Comparison of ENCODE assay signal across 8 cellular contexts in genomic region chr15:45167631-45168205, GRCh38. TPM values are rescaled to one million over a fixed set of nuclear protein-coding genes. Genes with fewer than 3 reads are reported as not detected.
DNase-seq lines count a peak whose midpoint lies in the region; ATAC-seq, FAIRE-seq and TF ChIP-seq lines count a peak whose summit lies in the region.

No MANE protein-coding gene starts in this region.

- TF ChIP-seq CTCF in CD14-positive monocyte (IDR thresholded peaks at IDR 0.05) = peak; percentile 56
- no peak for TF ChIP-seq CTCF in PC-3 (conservative IDR thresholded peaks at IDR 0.05; ENCODE audit: low read depth, low read length)
- no peak for TF ChIP-seq CTCF in epithelial cell of esophagus (IDR thresholded peaks at IDR 0.05; ENCODE audit: insufficient read depth, low read depth, low read length, missing control alignments)
- TF ChIP-seq CTCF in osteoblast (IDR thresholded peaks at IDR 0.05; ENCODE audit: extremely low read depth, low read depth, low read length) = no peak

- no peaks in the 10 kb centered on the region for H3K9me2 ChIP-seq in PC-3 (replicated peaks; ENCODE audit: low read length)

- DNase-seq in CD14-positive monocyte (ENCODE audit: low spot score) (no peak), PC-3 (no peak), epithelial cell of esophagus (ENCODE audit: low read depth) (no peak), osteoblast (ENCODE audit: insufficient read length, low spot score, missing footprints) (no peak), GM12891 (ENCODE audit: insufficient read length, low spot score) (no peak), NCI-H446 (lab: John Stamatoyannopoulos, UW) (no peak), HAP-1 (ENCODE audit: low spot score in 2 of 2) (no peak)

- H2AFZ ChIP-seq in PC-3 (ENCODE audit: low read length) (peak overlapping the region; percentile 92; the same call in 1 of the 2 replicates), osteoblast (ENCODE audit: low read length) (peak overlapping the region; percentile 76)

- H3K27me3 ChIP-seq in PC-3 (ENCODE audit: low read length) (no peaks in the 10 kb centered on the region), osteoblast (ENCODE audit: insufficient read depth, low read length) (no peaks in the 10 kb centered on the region), HAP-1 (ENCODE audit: low read depth) (no peaks in the 10 kb centered on the region)

- TF ChIP-seq POLR2A in GM12891 (IDR thresholded peaks at IDR 0.05; ENCODE audit: low read depth, low read length) = no peak

- POLR2A ChIA-PET in PC-3 (lab: Charles Lee; ENCODE audit: unreplicated experiment) = interaction anchor here (0.6 kb wide), 1 partner anchor 111 kb away, joined by 3 read pairs; no protein-coding TSS in a partner anchor

- H3K27me3 Mint-ChIP-seq in CD14-positive monocyte (ENCODE audit: low read depth in 3 of 3) = peaks cover 0 to 4% (median 0%) of the 10 kb centered on the region in 3 donors

- intact Hi-C loops in CD14-positive monocyte (cut with micrococcal nuclease) (loop anchor here (2.0 to 5.0 kb wide), 4 partner anchors 31 to 235 kb away; a partner anchor contains a TSS), PC-3 (cut with micrococcal nuclease) (loop anchor here (1.0 to 10.0 kb wide), 2 partner anchors 31 to 287 kb away; no protein-coding TSS in a partner anchor)

- H3K4me3 ChIP-seq in PC-3 (ENCODE audit: low read length) (peak overlapping the region; percentile 75), epithelial cell of esophagus (ENCODE audit: low read length) (peak overlapping the region; percentile 39), osteoblast (ENCODE audit: insufficient read depth, low read length) (peak overlapping the region; percentile 79), HAP-1 (no peak overlapping the region; the same call in 1 of the 2 replicates)

- H3K9me3 ChIP-seq in PC-3 (ENCODE audit: low read length) (no peaks in the 10 kb centered on the region), osteoblast (ENCODE audit: low read depth, low read length) (no peaks in the 10 kb centered on the region), HAP-1 (no peaks in the 10 kb centered on the region)

- no peaks in the 10 kb centered on the region for H3F3A ChIP-seq in PC-3 (ENCODE audit: low read length, unreplicated experiment)

- peaks cover 25% of the 10 kb centered on the region for H3K4me1 Mint-ChIP-seq in CD14-positive monocyte

- ATAC-seq in PC-3 = no peak
- ATAC-seq in GM21360 (IDR thresholded peaks at IDR 0.05; ENCODE audit: unreplicated experiment) = no peak

- H3K27ac Mint-ChIP-seq in CD14-positive monocyte = peak overlapping the region in 6 of 7 donors; percentile 23 to 84 (median 64)

- H3K36me3 ChIP-seq in PC-3 (ENCODE audit: low read depth, low read length) (no peaks in the 10 kb centered on the region), osteoblast (ENCODE audit: insufficient read depth, low read length) (no peaks in the 10 kb centered on the region), HAP-1 (replicated peaks) (no peaks in the 10 kb centered on the region)

- H4K20me1 ChIP-seq in PC-3 (ENCODE audit: low read length) = no peaks in the 10 kb centered on the region
- no peaks in the 10 kb centered on the region for H4K20me1 ChIP-seq in osteoblast (ENCODE audit: insufficient read depth, low read length)

- H3K4me2 ChIP-seq in PC-3 (ENCODE audit: low read length) (peak overlapping the region; percentile 94), osteoblast (ENCODE audit: insufficient read depth, low read length) (peak overlapping the region; percentile 83)

- no peak for FAIRE-seq in GM12891 (lab: Jason Lieb, UNC)

- H3K4me1 ChIP-seq in PC-3 (ENCODE audit: insufficient read depth, low read length) (peaks cover 13% of the 10 kb centered on the region), osteoblast (ENCODE audit: insufficient read depth, low read length) (peaks cover 8% of the 10 kb centered on the region), HAP-1 (peaks cover 13% of the 10 kb centered on the region)

- H3K27ac ChIP-seq in PC-3 (ENCODE audit: low read length) (no peak overlapping the region), osteoblast (ENCODE audit: low read depth, low read length) (no peak overlapping the region)

- peak overlapping the region; percentile 95; the same call in 1 of the 2 replicates for H3K9ac ChIP-seq in PC-3 (ENCODE audit: low read length)

- no peaks in the 10 kb centered on the region for H3K79me2 ChIP-seq in PC-3 (ENCODE audit: low read length)
- no peaks in the 10 kb centered on the region for H3K79me2 ChIP-seq in osteoblast (ENCODE audit: insufficient read depth, low read length)

- in situ Hi-C loops in HAP-1 (cut with MboI; ENCODE audit: low sequenced_read_pairs) = loop anchor here (25.0 kb wide), 1 partner anchor 445 kb away; no protein-coding TSS in a partner anchor

- H3K4me3 Mint-ChIP-seq in CD14-positive monocyte = peak overlapping the region; percentile 48 to 62

- no peaks in the 10 kb centered on the region for H3K36me3 Mint-ChIP-seq in CD14-positive monocyte

- H3K9me3 Mint-ChIP-seq in CD14-positive monocyte = no peaks in the 10 kb centered on the region

- BruUV-seq in PC-3 (replicated peaks; lab: Mats Ljungman, UMichigan) = no TSS peak

- CTCF ChIA-PET in PC-3 (lab: Charles Lee) = interaction anchor here (0.7 kb wide), 1 partner anchor 50 kb away, joined by 3 read pairs; no protein-coding TSS in a partner anchor

TF ChIP-seq in GM12891, 5 proteins besides CTCF, POLR2A, EP300 and RAD21:
- TF ChIP-seq TAF1 (IDR thresholded peaks at IDR 0.05; ENCODE audit: low read depth, low read length) (no peak), POU2F2 (IDR thresholded peaks at IDR 0.05; ENCODE audit: low read depth, low read length) (no peak), POLR2AphosphoS5 (IDR thresholded peaks at IDR 0.05; ENCODE audit: low read depth, low read length) (no peak), PAX5 (IDR thresholded peaks at IDR 0.05; ENCODE audit: insufficient read depth, low read length, severe bottlenecking) (no peak), SPI1 (IDR thresholded peaks at IDR 0.05; ENCODE audit: low read depth, low read length) (no peak)

RNA-seq across cellular contexts. Expression of gene SHF, which starts 20.0 kb away (rescaled TPM):
- polyA plus RNA-seq in CD14-positive monocyte = under 1 TPM; 0.58 to 0.70 TPM
- total RNA-seq in PC-3 (2014; rRNA removed) = 1.2 and 2.2 TPM in 2 replicates
- total RNA-seq in osteoblast = 3.3 and 4.1 TPM in 2 replicates
- polyA plus RNA-seq in GM12891 (2012; ENCODE audit: low read depth, missing spikeins) = 12.8 TPM

RNA-seq across cellular contexts. Expression of gene DUOX1, which starts 37.9 kb away (rescaled TPM):
- under 1 TPM in 1 of 2 donors, not detected in 1; 0.22 TPM for polyA plus RNA-seq in CD14-positive monocyte
- total RNA-seq in PC-3 (2014; rRNA removed) = 0.29 TPM in 1 of 2 replicates, not detected in the other
- under 0.01 and 0.29 TPM in 2 replicates for total RNA-seq in osteoblast
- 0.62 TPM for polyA plus RNA-seq in GM12891 (2012; ENCODE audit: low read depth, missing spikeins)

RNA-seq across cellular contexts. Expression of gene DUOXA1, which starts 38.0 kb away (rescaled TPM):
- not detected for polyA plus RNA-seq in CD14-positive monocyte
- total RNA-seq in PC-3 (2014; rRNA removed) (1.3 TPM in 1 of 2 replicates, not detected in the other), osteoblast (0.29 and 0.36 TPM in 2 replicates)
- not detected for polyA plus RNA-seq in GM12891 (2012; ENCODE audit: low read depth, missing spikeins)

RNA-seq across cellular contexts. Expression of gene DUOXA2, which starts 53.6 kb away (rescaled TPM):
- polyA plus RNA-seq in CD14-positive monocyte = not detected
- total RNA-seq in PC-3 (2014; rRNA removed) (not detected in 2 replicates), osteoblast (not detected in 2 replicates)
- not detected for polyA plus RNA-seq in GM12891 (2012; ENCODE audit: low read depth, missing spikeins)

RNA-seq across cellular contexts. Expression of gene DUOX2, which starts 53.7 kb away (rescaled TPM):
- not detected for polyA plus RNA-seq in CD14-positive monocyte
- total RNA-seq in PC-3 (2014; rRNA removed) = not detected in 2 replicates
- total RNA-seq in osteoblast = under 0.01 TPM in 1 of 2 replicates, not detected in the other
- polyA plus RNA-seq in GM12891 (2012; ENCODE audit: low read depth, missing spikeins) = 0.04 TPM
